Comparison of ENCODE assay signal across 1 cellular context in genomic region chr2:233718552-233718951, GRCh38.
TF ChIP-seq lines count a peak whose summit lies in the region.

TSS of gene UGT1A4 (plus strand) at chr2:233718736. CDS start at chr2:233718821, 85 bp downstream.

TF ChIP-seq in A549, 52 proteins besides CTCF, POLR2A, EP300 and RAD21:
- no peak for TF ChIP-seq TP53 (CRISPR knock-in tag; IDR thresholded peaks at IDR 0.05)
- TF ChIP-seq HOXB5 (CRISPR knock-in tag; IDR thresholded peaks at IDR 0.05), result no peak
- TF ChIP-seq FOSL2 (IDR thresholded peaks at IDR 0.05), result no peak
- TF ChIP-seq FOSL2 (CRISPR knock-in tag; IDR thresholded peaks at IDR 0.05), result no peak
- no peak for TF ChIP-seq HMGXB4 (CRISPR knock-in tag; IDR thresholded peaks at IDR 0.05; ENCODE audit: borderline replicate concordance)
TF ChIP-seq in A549: peak in this region for 0.
